ENCODE assay signal across 23 cellular contexts in genomic region chr20:62837091-62837490, GRCh38. TPM values are rescaled to one million over a fixed set of nuclear protein-coding genes. Genes with fewer than 3 reads are reported as not detected.
"Had no signal": no experiment of that assay in that cellular context is flagged by ENCODE, and none has a peak within 500 bp of the region (broad histone marks: within the 10 kb centered on the region; RNA-seq: fewer than 3 reads in every experiment).

No MANE protein-coding gene starts in this region.

- H3K4me3 ChIP-seq: ascending aorta, colonic mucosa, neural progenitor cell, ovary, testis, upper lobe of right lung had no signal

- H3K9ac ChIP-seq: neural progenitor cell had no signal

- H3K36me3 Mint-ChIP-seq: activated naive CD4-positive, alpha-beta T cell treated with anti-CD3 and anti-CD28 coated beads, Interleukin-2, amount 50 U/mL, for 24 hours; neural progenitor cell had no signal

- H3K4me2 ChIP-seq: neural progenitor cell had no signal

- H3K27me3 Mint-ChIP-seq: activated naive CD4-positive, alpha-beta T cell treated with anti-CD3 and anti-CD28 coated beads, Interleukin-2, amount 50 U/mL, for 24 hours; T-cell had no signal

- DNase-seq: activated CD4-positive, alpha-beta T cell treated with anti-CD3 and anti-CD28 coated beads, Interleukin-2, amount 50 U/mL, for 1 hour; activated CD4-positive, CD25-positive, alpha-beta regulatory T cell treated with anti-CD3 and anti-CD28 coated beads, Interleukin-2, amount 50 U/mL, for 72 hours; activated CD8-positive, alpha-beta memory T cell treated with anti-CD3 and anti-CD28 coated beads, Interleukin-2, amount 50 U/mL, for 4 hours; activated gamma-delta T cell; activated T-cell treated with anti-CD3 and anti-CD28 coated beads, Interleukin-2, amount 50 U/mL, for 72 hours; colonic mucosa; foreskin keratinocyte; hypothalamus; islet precursor cell; stimulated activated CD4-positive, alpha-beta T cell treated with anti-CD3 and anti-CD28 coated beads, Interleukin-15, amount 100 ng/mL, for 24 hours; stimulated activated CD4-positive, alpha-beta T cell treated with anti-CD3 and anti-CD28 coated beads, Interleukin-2, amount 100 ng/mL, for 48 hours; T-cell; T-helper 9 cell; testis; upper lobe of right lung had no signal

- H2AFZ ChIP-seq: neural progenitor cell had no signal

- H3K4me1 Mint-ChIP-seq: activated naive CD4-positive, alpha-beta T cell treated with anti-CD3 and anti-CD28 coated beads, Interleukin-2, amount 50 U/mL, for 24 hours; central memory CD8-positive, alpha-beta T cell had no signal

- H3K4me1 ChIP-seq: ascending aorta, psoas muscle, testis had no signal

- H3K27ac Mint-ChIP-seq: activated naive CD4-positive, alpha-beta T cell treated with anti-CD3 and anti-CD28 coated beads, Interleukin-2, amount 50 U/mL, for 24 hours; activated T-cell treated with anti-CD3 and anti-CD28 coated beads, Interleukin-2, amount 50 U/mL, for 72 hours; T-cell had no signal

- H3K27ac ChIP-seq: ascending aorta, colonic mucosa, foreskin keratinocyte, neural progenitor cell, ovary, psoas muscle, testis, upper lobe of right lung had no signal

- H3K27me3 ChIP-seq: ascending aorta, colonic mucosa, foreskin keratinocyte, neural progenitor cell, ovary, testis, upper lobe of right lung had no signal

- H3K9me3 ChIP-seq: ascending aorta, colonic mucosa, ovary, psoas muscle, testis, upper lobe of right lung had no signal

- H3K9me3 Mint-ChIP-seq: activated naive CD4-positive, alpha-beta T cell treated with anti-CD3 and anti-CD28 coated beads, Interleukin-2, amount 50 U/mL, for 24 hours; activated T-cell treated with anti-CD3 and anti-CD28 coated beads, Interleukin-2, amount 50 U/mL, for 72 hours; central memory CD8-positive, alpha-beta T cell; neural progenitor cell; T-cell had no signal

- H3K4me3 Mint-ChIP-seq: activated naive CD4-positive, alpha-beta T cell treated with anti-CD3 and anti-CD28 coated beads, Interleukin-2, amount 50 U/mL, for 24 hours; activated T-cell treated with anti-CD3 and anti-CD28 coated beads, Interleukin-2, amount 50 U/mL, for 72 hours; central memory CD8-positive, alpha-beta T cell; neural progenitor cell; T-cell had no signal

- ATAC-seq: activated T-cell treated with anti-CD3 and anti-CD28 coated beads, Interleukin-2, amount 50 U/mL, for 72 hours; psoas muscle; right cardiac atrium; T-cell; upper lobe of right lung had no signal

- H3K36me3 ChIP-seq: ascending aorta, colonic mucosa, neural progenitor cell, ovary, upper lobe of right lung had no signal

RNA-seq across cellular contexts. Expression of gene COL9A3, which starts 20.2 kb away (rescaled TPM):
- total RNA-seq: mononuclear cell had no signal
